In genomic region chr2:159613515-159614336, GRCh38 we compare ENCODE assay signal across 8 cellular contexts. TPM values are rescaled to one million over a fixed set of nuclear protein-coding genes. Genes with fewer than 3 reads are reported as not detected.
DNase-seq lines count a peak whose midpoint lies in the region; ATAC-seq, FAIRE-seq and TF ChIP-seq lines count a peak whose summit lies in the region.

No MANE protein-coding gene starts in this region.

- peaks cover 39% of the 10 kb centered on the region for H3K4me1 ChIP-seq in lower lobe of right lung

- H3K27me3 ChIP-seq in brain microvascular endothelial cell (replicated peaks) (no peaks in the 10 kb centered on the region), lower lobe of right lung (ENCODE audit: low read depth) (no peaks in the 10 kb centered on the region)

- H3K4me3 ChIP-seq in brain microvascular endothelial cell (ENCODE audit: low read depth, low read length): peak overlapping the region; percentile 65
- peak overlapping the region; percentile 67 for H3K4me3 ChIP-seq in lower lobe of right lung

- H3K27ac ChIP-seq in brain microvascular endothelial cell (peak overlapping the region; percentile 97), lower lobe of right lung (peak overlapping the region; percentile 98)

- H3K9me3 ChIP-seq in lower lobe of right lung: no peaks in the 10 kb centered on the region

- intact Hi-C loops in lower lobe of right lung (cut with DNase I): loop anchor here (10.0 kb wide), 1 partner anchor 101 kb away; the partner anchor contains the start of gene MARCHF7

- no peak for FAIRE-seq in frontal cortex (lab: Jason Lieb, UNC)

- TF ChIP-seq CTCF in brain microvascular endothelial cell (IDR thresholded peaks at IDR 0.05; ENCODE audit: low read depth, low read length, missing control alignments) (no peak), lower lobe of right lung (IDR thresholded peaks at IDR 0.05) (no peak)

- H3K36me3 ChIP-seq in brain microvascular endothelial cell (replicated peaks) (no peaks in the 10 kb centered on the region), lower lobe of right lung (no peaks in the 10 kb centered on the region)

- no peak for ATAC-seq in lower lobe of right lung

- in situ Hi-C loops in brain microvascular endothelial cell (cut with HindIII; ENCODE audit: low pct_ligation_motif_present, low sequenced_read_pairs): no loop called here

- DNase-seq in DMS 273 (lab: John Stamatoyannopoulos, UW; ENCODE audit: unreplicated experiment): peak; percentile 59
- DNase-seq in NCI-H1105 (lab: John Stamatoyannopoulos, UW): peak; percentile 49
- DNase-seq in brain microvascular endothelial cell: no peak
- no peak for DNase-seq in lower lobe of right lung
- no peak for DNase-seq in germinal center (ENCODE audit: low spot score)
- DNase-seq in stimulated activated naive CD4-positive, alpha-beta T cell treated with Interleukin-2 at 50 U/mL for 16 hours (lab: John Stamatoyannopoulos, UW): no peak
- no peak for DNase-seq in activated CD4-positive, alpha-beta T cell treated with anti-CD3 and anti-CD28 coated beads, Interleukin-2, amount 50 U/mL, for 48 hours
- DNase-seq in frontal cortex (ENCODE audit: low spot score in 2 of 2): no peak

RNA-seq across cellular contexts. Expression of gene BAZ2B, which starts 2.6 kb away (rescaled TPM):
- total RNA-seq in lower lobe of right lung (97.4 TPM), frontal cortex (192 TPM)

Comparison
In these comparisons a context has a peak if more than half of its experiments do, and no peak if none do; other contexts are left out.
1. DNase-seq: peak in DMS 273 (single experiment) and NCI-H1105 (single experiment); none in brain microvascular endothelial cell (single experiment), lower lobe of right lung (single experiment), germinal center (single experiment), stimulated activated naive CD4-positive, alpha-beta T cell treated with Interleukin-2 at 50 U/mL for 16 hours (single experiment), activated CD4-positive, alpha-beta T cell treated with anti-CD3 and anti-CD28 coated beads, Interleukin-2, amount 50 U/mL, for 48 hours (0 of 2) and frontal cortex (0 of 2).